Comparison of ENCODE assay signal across 20 cellular contexts in genomic region chr7:93779115-93779514, GRCh38.
A peak's percentile ranks its signal among the peaks of the same experiment; 100 is the strongest.
DNase-seq lines count a peak whose midpoint lies in the region; ATAC-seq, FAIRE-seq and TF ChIP-seq lines count a peak whose summit lies in the region.
"Had no signal": no experiment of that assay in that cellular context is flagged by ENCODE, and none has a peak within 500 bp of the region (broad histone marks: within the 10 kb centered on the region; RNA-seq: fewer than 3 reads in every experiment).

No MANE protein-coding gene starts in this region.

- no peak overlapping the region for H3K9ac ChIP-seq in astrocyte (ENCODE audit: low read length)

- H3K4me1 Mint-ChIP-seq in astrocyte (ENCODE audit: low read depth, unreplicated experiment): no peaks in the 10 kb centered on the region
- H3K4me1 Mint-ChIP-seq: B cell had no signal

- H3K27ac ChIP-seq in astrocyte (ENCODE audit: low read depth, low read length): no peak overlapping the region
- H3K27ac ChIP-seq: HL-60 had no signal

- no peak overlapping the region for H3K4me3 ChIP-seq in AG10803 (ENCODE audit: low read length)
- no peak overlapping the region for H3K4me3 ChIP-seq in astrocyte (ENCODE audit: insufficient read depth, low read depth, low read length)
- H3K4me3 ChIP-seq: GM12878 had no signal

- H3K36me3 Mint-ChIP-seq in astrocyte (ENCODE audit: low read depth, unreplicated experiment): no peaks in the 10 kb centered on the region

- no peaks in the 10 kb centered on the region for H3K9me3 Mint-ChIP-seq in astrocyte (ENCODE audit: unreplicated experiment)
- H3K9me3 Mint-ChIP-seq: CD4-positive, alpha-beta T cell had no signal

- FAIRE-seq in astrocyte (lab: Jason Lieb, UNC) (peak; percentile 43), endometrium (lab: Jason Lieb, UNC) (peak; percentile 65)
- FAIRE-seq: GM12878, GM19239, H54 had no signal

- H3K4me1 ChIP-seq in astrocyte (ENCODE audit: insufficient read depth, low read length): no peaks in the 10 kb centered on the region

- H3K79me2 ChIP-seq in astrocyte (ENCODE audit: insufficient read depth, low read length): no peaks in the 10 kb centered on the region

- H3K27ac Mint-ChIP-seq in astrocyte (ENCODE audit: unreplicated experiment): no peak overlapping the region
- H3K27ac Mint-ChIP-seq: B cell; CD4-positive, alpha-beta T cell had no signal

- H4K20me1 ChIP-seq in astrocyte (ENCODE audit: insufficient read depth, low read length): no peaks in the 10 kb centered on the region

- no peak for ATAC-seq in GM21619 (IDR thresholded peaks at IDR 0.05; ENCODE audit: unreplicated experiment)
- ATAC-seq: GM12878, HCT116 had no signal

- no peaks in the 10 kb centered on the region for H3K9me3 ChIP-seq in astrocyte (ENCODE audit: insufficient read depth, low read depth, low read length)

- no peak overlapping the region for H3K4me3 Mint-ChIP-seq in astrocyte (ENCODE audit: unreplicated experiment)
- H3K4me3 Mint-ChIP-seq: B cell; CD4-positive, alpha-beta T cell had no signal

- peak; percentile 4 for DNase-seq in AG10803 (ENCODE audit: low read depth)
- peak; percentile 2 for DNase-seq in astrocyte (ENCODE audit: low read depth)
- peak; percentile 3 for DNase-seq in myocyte (ENCODE audit: low read depth)
- DNase-seq in AG08396 (ENCODE audit: low spot score): no peak
- no peak for DNase-seq in GM19238 (ENCODE audit: insufficient read length, low spot score)
- no peak for DNase-seq in HPDE6-E6E7 (ENCODE audit: extremely low spot score)
- DNase-seq: 8988T; C1 segment of cervical spinal cord; Calu3; CD4-positive, alpha-beta T cell; DMS 273 treated with DMSO at 0.1 percent for 48 hours; IMR-90 had no signal

- H3K36me3 ChIP-seq in astrocyte (ENCODE audit: insufficient read depth, low read length): no peaks in the 10 kb centered on the region

- no peak overlapping the region for H2AFZ ChIP-seq in astrocyte (ENCODE audit: low read depth, low read length)

- H3K4me2 ChIP-seq in astrocyte (ENCODE audit: low read length): no peak overlapping the region

- H3K27me3 ChIP-seq in astrocyte (ENCODE audit: insufficient read depth, low read length): peaks cover 4% of the 10 kb centered on the region

- H3K27me3 Mint-ChIP-seq in astrocyte (ENCODE audit: low read depth, unreplicated experiment): peaks cover 1% of the 10 kb centered on the region
- H3K27me3 Mint-ChIP-seq: B cell; CD4-positive, alpha-beta T cell had no signal

- TF ChIP-seq CTCF in AG10803 (conservative IDR thresholded peaks at IDR 0.05; ENCODE audit: low read length): no peak
- TF ChIP-seq CTCF in astrocyte (IDR thresholded peaks at IDR 0.05; ENCODE audit: insufficient read depth, low read depth, low read length): no peak

Comparison
In these comparisons a context has a peak if more than half of its experiments do, and no peak if none do; other contexts are left out.
1. DNase-seq: peak in AG10803 (single experiment), astrocyte (single experiment) and myocyte (single experiment); none in AG08396 (single experiment), GM19238 (single experiment) and HPDE6-E6E7 (single experiment).